In genomic region chr18:58180738-58181353, GRCh38 we compare ENCODE assay signal across 8 cellular contexts.
DNase-seq lines count a peak whose midpoint lies in the region; ATAC-seq, FAIRE-seq and TF ChIP-seq lines count a peak whose summit lies in the region.

No MANE protein-coding gene starts in this region.

- no peaks in the 10 kb centered on the region for H3K9me3 Mint-ChIP-seq in stimulated activated naive B cell treated with anti-CD40 and anti-IgM and Interleukin-4, amounts not matched to agents 10 μg/mL and 1 μg/mL and 100 μg/mL, for 72 hours

- no CpG with 5 or more reads among the region's 5 CpGs for WGBS in mesendoderm (ENCODE audit: extremely low coverage, insufficient coverage, low lambda C conversion rate)

- H3K23ac ChIP-seq in mesendoderm (ENCODE audit: low read length) = no peak overlapping the region

- no peak overlapping the region for H3K9ac ChIP-seq in mesendoderm (ENCODE audit: low read length)

- H3K79me1 ChIP-seq in mesendoderm (ENCODE audit: low read length) = peaks cover 10% of the 10 kb centered on the region

- no peaks in the 10 kb centered on the region for H3K27me3 Mint-ChIP-seq in stimulated activated naive B cell treated with anti-CD40 and anti-IgM and Interleukin-4, amounts not matched to agents 10 μg/mL and 1 μg/mL and 100 μg/mL, for 72 hours

- H3K4me2 ChIP-seq in mesendoderm (ENCODE audit: low read length) = no peak overlapping the region

- H3K36me3 ChIP-seq in mesendoderm (ENCODE audit: control insufficient read depth, insufficient read depth, low read length) = no peaks in the 10 kb centered on the region

- no peak overlapping the region for H3K27ac Mint-ChIP-seq in stimulated activated naive B cell treated with anti-CD40 and anti-IgM and Interleukin-4, amounts not matched to agents 10 μg/mL and 1 μg/mL and 100 μg/mL, for 72 hours

- no peaks in the 10 kb centered on the region for H3K27me3 ChIP-seq in mesendoderm (ENCODE audit: insufficient read depth, low read length, poor library complexity)

- H4K5ac ChIP-seq in mesendoderm (ENCODE audit: low read length) = no peak overlapping the region

- H3K27ac ChIP-seq in mesendoderm (ENCODE audit: low read depth, low read length) = no peak overlapping the region

- H3K4ac ChIP-seq in mesendoderm (ENCODE audit: low read depth, low read length) = no peak overlapping the region

- no peaks in the 10 kb centered on the region for H3K4me1 ChIP-seq in mesendoderm (ENCODE audit: control insufficient read depth, low read depth, low read length)

- TF ChIP-seq CTCF in GM13976 (IDR thresholded peaks at IDR 0.05; ENCODE audit: borderline replicate concordance, control extremely low read depth, extremely low read depth, insufficient read depth, missing control alignments) = peak; percentile 72

- H3K56ac ChIP-seq in mesendoderm (ENCODE audit: low read length) = no peak overlapping the region

- no peak overlapping the region for H2BK15ac ChIP-seq in mesendoderm (replicated peaks; ENCODE audit: low read depth)

- no peak overlapping the region for H3K18ac ChIP-seq in mesendoderm (ENCODE audit: low read length)

- no peak overlapping the region for H2AK5ac ChIP-seq in mesendoderm (ENCODE audit: low read length)

- H3K79me2 ChIP-seq in mesendoderm (ENCODE audit: control insufficient read depth, insufficient read depth, low read length) = peaks cover 7% of the 10 kb centered on the region

- in situ Hi-C loops in GM13976 (cut with MboI; ENCODE audit: low sequenced_read_pairs, unreplicated experiment) = loop anchor here (25.0 kb wide), 1 partner anchor 581 kb away; no protein-coding TSS in a partner anchor

- peak; percentile 39 for FAIRE-seq in A204.1 (lab: Jason Lieb, UNC)
- FAIRE-seq in colon (lab: Jason Lieb, UNC) = peak; percentile 57

- H3K4me1 Mint-ChIP-seq in stimulated activated naive B cell treated with anti-CD40 and anti-IgM and Interleukin-4, amounts not matched to agents 10 μg/mL and 1 μg/mL and 100 μg/mL, for 72 hours = no peaks in the 10 kb centered on the region

- H3K36me3 Mint-ChIP-seq in stimulated activated naive B cell treated with anti-CD40 and anti-IgM and Interleukin-4, amounts not matched to agents 10 μg/mL and 1 μg/mL and 100 μg/mL, for 72 hours = no peaks in the 10 kb centered on the region

- H4K8ac ChIP-seq in mesendoderm (ENCODE audit: low read depth, low read length) = no peak overlapping the region

- no peak overlapping the region for H2BK5ac ChIP-seq in mesendoderm (ENCODE audit: low read length)

- H3K4me3 ChIP-seq in mesendoderm (ENCODE audit: low read length) = no peak overlapping the region

- peak; percentile 82 for DNase-seq in GM13976 (ENCODE audit: low spot score)
- peak; percentile 34 for DNase-seq in NCI-H2107 (lab: John Stamatoyannopoulos, UW)
- DNase-seq in activated CD4-positive, alpha-beta T cell treated with anti-CD3 and anti-CD28 coated beads for 1 hour = peak; percentile 32
- DNase-seq in mesendoderm = peak; percentile 65
- DNase-seq in stimulated activated naive B cell treated with anti-CD40 and anti-IgM and Interleukin-4, amounts not matched to agents 10 μg/mL and 1 μg/mL and 100 μg/mL, for 72 hours = peak; percentile 32

- H3K4me3 Mint-ChIP-seq in stimulated activated naive B cell treated with anti-CD40 and anti-IgM and Interleukin-4, amounts not matched to agents 10 μg/mL and 1 μg/mL and 100 μg/mL, for 72 hours = no peak overlapping the region

- peak; percentile 61 to 65 for ATAC-seq in stimulated activated naive B cell treated with anti-CD40 and anti-IgM and Interleukin-4, amounts not matched to agents 10 μg/mL and 1 μg/mL and 100 μg/mL, for 72 hours (replicated peaks)
- no peak for ATAC-seq in GM21529 (IDR thresholded peaks at IDR 0.05; ENCODE audit: unreplicated experiment)

- no peak overlapping the region for H2BK120ac ChIP-seq in mesendoderm (ENCODE audit: low read depth, low read length)

Comparison
In these comparisons a context has a peak if more than half of its experiments do, and no peak if none do; other contexts are left out.
1. DNase-seq: peak in every context shown above with its lines; median percentile 82 in GM13976; 65 in mesendoderm; 34 in NCI-H2107; 32 in activated CD4-positive, alpha-beta T cell treated with anti-CD3 and anti-CD28 coated beads for 1 hour; 32 in stimulated activated naive B cell treated with anti-CD40 and anti-IgM and Interleukin-4, amounts not matched to agents 10 μg/mL and 1 μg/mL and 100 μg/mL, for 72 hours.